ENCODE assay signal across 9 cellular contexts in the genomic region with DNA sequence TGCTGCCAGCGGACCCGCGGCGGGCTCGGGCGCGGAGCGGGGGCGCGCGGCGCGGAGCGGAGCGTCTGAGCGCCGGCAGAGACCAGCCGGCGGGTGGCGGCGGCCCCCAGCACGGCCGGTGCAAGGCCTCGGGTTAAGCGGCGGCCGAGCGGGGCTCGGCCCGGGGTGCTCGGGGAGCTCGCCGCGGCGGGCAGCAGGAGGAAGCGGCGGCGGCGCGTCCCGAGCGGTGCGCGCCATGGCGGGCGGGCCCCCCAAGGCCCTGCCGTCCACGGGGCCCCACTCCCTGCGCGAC. TPM values are rescaled to one million over a fixed set of nuclear protein-coding genes. Genes with fewer than 3 reads are reported as not detected.
DNase-seq lines count a peak whose midpoint lies in the region; ATAC-seq lines count a peak whose summit lies in the region.
"Had no signal": no experiment of that assay in that cellular context is flagged by ENCODE, and none has a peak within 500 bp of the region (broad histone marks: within the 10 kb centered on the region; RNA-seq: fewer than 3 reads in every experiment).

No MANE protein-coding gene starts in this region.

- H3K23ac ChIP-seq in mesendoderm (ENCODE audit: low read length), result no peak overlapping the region

- H3K4me2 ChIP-seq in mesendoderm (ENCODE audit: low read length), result peak overlapping the region; percentile 88

- H2BK120ac ChIP-seq in mesendoderm (ENCODE audit: low read depth, low read length), result no peak overlapping the region

- H3K56ac ChIP-seq in mesendoderm (ENCODE audit: low read length), result peak overlapping the region; percentile 87

- no peaks in the 10 kb centered on the region for H3K27me3 ChIP-seq in ACC112 (ENCODE audit: insufficient read depth, low read length)
- H3K27me3 ChIP-seq in mesendoderm (ENCODE audit: insufficient read depth, low read length, poor library complexity), result no peaks in the 10 kb centered on the region

- no peak overlapping the region for H3K27ac Mint-ChIP-seq in central memory CD8-positive, alpha-beta T cell (ENCODE audit: low read depth)

- peak overlapping the region; percentile 88 for H2AFZ ChIP-seq in ACC112 (ENCODE audit: low read length, unreplicated experiment)

- no peak overlapping the region for H2BK15ac ChIP-seq in mesendoderm (replicated peaks; ENCODE audit: low read depth)

- no peak overlapping the region for H2BK5ac ChIP-seq in mesendoderm (ENCODE audit: low read length)

- WGBS in mesendoderm (ENCODE audit: extremely low coverage, insufficient coverage, low lambda C conversion rate), result no CpG with 5 or more reads among the region's 50 CpGs

- no peaks in the 10 kb centered on the region for H3K36me3 ChIP-seq in ACC112 (ENCODE audit: insufficient read depth, low read length)
- no peaks in the 10 kb centered on the region for H3K36me3 ChIP-seq in mesendoderm (ENCODE audit: control insufficient read depth, insufficient read depth, low read length)

- H3K4me1 Mint-ChIP-seq in central memory CD8-positive, alpha-beta T cell, result peaks cover 72% of the 10 kb centered on the region

- H3K4me3 Mint-ChIP-seq in central memory CD8-positive, alpha-beta T cell, result peak overlapping the region; percentile 88

- peaks cover 13% of the 10 kb centered on the region for H3K79me2 ChIP-seq in ACC112 (ENCODE audit: control insufficient read depth, insufficient read depth, low read length, unreplicated experiment)
- H3K79me2 ChIP-seq in mesendoderm (ENCODE audit: control insufficient read depth, insufficient read depth, low read length), result no peaks in the 10 kb centered on the region

- no peak overlapping the region for H2AK5ac ChIP-seq in mesendoderm (ENCODE audit: low read length)

- peak overlapping the region; percentile 69 for H3K9ac ChIP-seq in mesendoderm (ENCODE audit: low read length)

- no peaks in the 10 kb centered on the region for H3K9me3 Mint-ChIP-seq in central memory CD8-positive, alpha-beta T cell

- peak overlapping the region; percentile 43 for H3K18ac ChIP-seq in mesendoderm (ENCODE audit: low read length)

- no peak for DNase-seq in central memory CD8-positive, alpha-beta T cell (ENCODE audit: low spot score in 2 of 2)
- no peak for DNase-seq in mesendoderm
- no peak for DNase-seq in NCI-H774 (lab: John Stamatoyannopoulos, UW)
- no peak for DNase-seq in NCI-H1930 (lab: John Stamatoyannopoulos, UW)
- no peak for DNase-seq in NOMO-1 treated with dmso at 0.1 percent for 144 hours (lab: John Stamatoyannopoulos, UW; ENCODE audit: unreplicated experiment)

- peak overlapping the region; percentile 86 for H3K4me3 ChIP-seq in ACC112 (ENCODE audit: low read depth, low read length)
- H3K4me3 ChIP-seq in mesendoderm (ENCODE audit: low read length), result peak overlapping the region; percentile 64

- H3K79me1 ChIP-seq in mesendoderm (ENCODE audit: low read length), result no peaks in the 10 kb centered on the region

- ATAC-seq in HG03045 (IDR thresholded peaks at IDR 0.05; ENCODE audit: unreplicated experiment) (peak; percentile 40), GM19455 (IDR thresholded peaks at IDR 0.05; ENCODE audit: unreplicated experiment) (no peak)
- peak; percentile 12 for ATAC-seq in central memory CD8-positive, alpha-beta T cell (replicated peaks; ENCODE audit: extremely low read depth, poor library complexity, severe bottlenecking)

- H3K4ac ChIP-seq in mesendoderm (ENCODE audit: low read depth, low read length), result no peak overlapping the region

- no peaks in the 10 kb centered on the region for H3K27me3 Mint-ChIP-seq in central memory CD8-positive, alpha-beta T cell

- H3K27ac ChIP-seq in ACC112 (ENCODE audit: low read depth, low read length) (no peak overlapping the region), mesendoderm (ENCODE audit: low read depth, low read length) (no peak overlapping the region)

- H3K4me1 ChIP-seq in ACC112 (ENCODE audit: control insufficient read depth, insufficient read depth, low read length, unreplicated experiment), result peaks cover 42% of the 10 kb centered on the region
- peaks cover 16% of the 10 kb centered on the region for H3K4me1 ChIP-seq in mesendoderm (ENCODE audit: control insufficient read depth, low read depth, low read length)

- H4K8ac ChIP-seq in mesendoderm (ENCODE audit: low read depth, low read length), result no peak overlapping the region

- no peak overlapping the region for H4K5ac ChIP-seq in mesendoderm (ENCODE audit: low read length)

- H3K36me3 Mint-ChIP-seq in central memory CD8-positive, alpha-beta T cell (ENCODE audit: insufficient read depth), result peaks cover 6% of the 10 kb centered on the region
- H3K36me3 Mint-ChIP-seq: brain had no signal

RNA-seq across cellular contexts. Expression of a gene that starts 0.2 kb away (rescaled TPM):
- polyA plus RNA-seq in mesendoderm (2013, experiment 1 of 2), result 6.5 TPM
- 6.7 TPM for polyA plus RNA-seq in mesendoderm (2013, experiment 2 of 2)

RNA-seq across cellular contexts. Expression of a gene that starts 32.8 kb away (rescaled TPM):
- polyA plus RNA-seq in mesendoderm (2013, experiment 1 of 2), result 9.2 TPM
- polyA plus RNA-seq in mesendoderm (2013, experiment 2 of 2), result 9.4 TPM
